23 cellular contexts compared by ENCODE assay signal in genomic region chr21:27076035-27076434, GRCh38.
"Had no signal": no experiment of that assay in that cellular context is flagged by ENCODE, and none has a peak within 500 bp of the region (broad histone marks: within the 10 kb centered on the region; RNA-seq: fewer than 3 reads in every experiment).

No MANE protein-coding gene starts in this region.

- DNase-seq: activated CD4-positive, alpha-beta T cell treated with anti-CD3 and anti-CD28 coated beads for 48 hours; activated CD4-positive, alpha-beta T cell treated with anti-CD3 and anti-CD28 coated beads, Interleukin-2, amount 50 U/mL, for 4 hours; activated CD4-positive, CD25-positive, alpha-beta regulatory T cell treated with anti-CD3 and anti-CD28 coated beads, Interleukin-2, amount 50 U/mL, for 72 hours; activated CD8-positive, alpha-beta memory T cell treated with anti-CD3 and anti-CD28 coated beads, Interleukin-2, amount 10 ng/mL, durations not matched to agents 7 days and 5 days; activated effector memory CD4-positive, alpha-beta T cell treated with Interleukin-2 at 50 U/mL for 16 hours; activated naive CD4-positive, alpha-beta T cell; activated T-cell treated with anti-CD3 and anti-CD28 coated beads, Interleukin-2, amount 50 U/mL, for 24 hours; amniotic stem cell; Karpas-422; MM.1S; NCI-H1105; NCI-H1436; NCI-H1694 treated with DMSO at 0.1 percent for 48 hours; NCI-H2029 treated with DMSO at 0.1 percent for 48 hours; NCI-H510A treated with DMSO at 0.1 percent for 48 hours; NCI-H69; PC-3; SHP77; T-helper 17 cell; T-helper 9 cell had no signal

- FAIRE-seq: RCC 7860 had no signal

- H3K4me3 ChIP-seq: ascending aorta had no signal

- H3K9me3 ChIP-seq: ascending aorta had no signal

- ATAC-seq: activated CD8-positive, alpha-beta memory T cell treated with anti-CD3 and anti-CD28 coated beads, Interleukin-2, amount 10 ng/mL, durations not matched to agents 7 days and 5 days; PC-3; T-helper 17 cell; WTC11 had no signal

- H3K36me3 ChIP-seq: ascending aorta had no signal

- H3K27me3 ChIP-seq: ascending aorta had no signal

- H3K27ac ChIP-seq: ascending aorta had no signal
